10 cellular contexts compared by ENCODE assay signal in the genomic region with DNA sequence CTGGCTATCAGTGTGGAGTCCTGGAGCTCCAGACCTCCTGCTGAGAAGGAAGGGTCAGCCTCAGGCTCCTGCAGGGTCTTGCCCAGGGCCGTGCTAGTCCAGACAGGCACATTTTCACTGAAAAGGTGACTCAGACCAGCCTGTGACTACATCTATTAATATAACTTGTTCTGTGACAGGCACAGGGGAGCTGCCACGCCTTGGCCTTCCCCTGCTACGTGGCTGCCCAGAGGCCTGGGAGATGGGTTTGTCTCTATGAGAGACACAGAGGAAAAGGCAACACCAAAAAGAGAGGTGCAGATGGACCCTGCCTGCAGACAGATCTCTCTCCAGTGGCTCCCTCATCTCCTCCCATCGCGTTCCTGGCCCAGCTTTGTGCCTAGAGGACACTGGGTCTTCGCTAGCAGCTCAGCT. TPM values are rescaled to one million over a fixed set of nuclear protein-coding genes. Genes with fewer than 3 reads are reported as not detected.
DNase-seq lines count a peak whose midpoint lies in the region; ATAC-seq, FAIRE-seq and TF ChIP-seq lines count a peak whose summit lies in the region.
"Not testable (repeated sequence)": the region's sequence is repeated elsewhere in the genome, so short reads cannot be mapped to it uniquely, and the experiment has no call there.
"Had no signal": no experiment of that assay in that cellular context is flagged by ENCODE, and none has a peak within 500 bp of the region (broad histone marks: within the 10 kb centered on the region; RNA-seq: fewer than 3 reads in every experiment).

No MANE protein-coding gene starts in this region.

- ATAC-seq in heart right ventricle, result peak in 5 of 8 donors; percentile 23 to 57 (median 34)

- H4K8ac ChIP-seq in mesenchymal stem cell (ENCODE audit: low read length), result not testable (repeated sequence)

- not testable (repeated sequence) for H3K18ac ChIP-seq in mesenchymal stem cell (ENCODE audit: low read depth in 1 of 2, low read length in 2 of 2)

- not testable (repeated sequence) for H3K9me3 ChIP-seq in Caco-2; adrenal gland (replicated peaks in 1 of 3); esophagus (ENCODE audit: control insufficient read depth in 2 of 2, insufficient read depth in 1 of 2, low read depth in 1 of 2, low read length in 1 of 2); heart right ventricle; mesenchymal stem cell (ENCODE audit: control insufficient read depth, low read length)

- not testable (repeated sequence) for H3K27me3 Mint-ChIP-seq in Caco-2 (ENCODE audit: insufficient read depth, unreplicated experiment)

- POLR2A ChIA-PET in Caco-2 (lab: Charles Lee), result not testable (repeated sequence)

- not testable (repeated sequence) for H3K79me1 ChIP-seq in mesenchymal stem cell (replicated peaks; ENCODE audit: low read length, poor library complexity, severe bottlenecking)

- not testable (repeated sequence) for DNase-seq in Caco-2, heart right ventricle, mesenchymal stem cell
- peak; percentile 5 for DNase-seq in HT1080 (ENCODE audit: low read depth)
- peak; percentile 46 for DNase-seq in RCC 7860 (ENCODE audit: low spot score)
- DNase-seq in adrenal gland, result peak in 4 of 7 donors; percentile 19 to 45 (median 34)
- peak; percentile 65 for DNase-seq in ureter (ENCODE audit: low spot score)

- not testable (repeated sequence) for H3K9me3 Mint-ChIP-seq in Caco-2 (ENCODE audit: unreplicated experiment)

- not testable (repeated sequence) for H2BK5ac ChIP-seq in mesenchymal stem cell (ENCODE audit: low read depth, low read length, poor library complexity, severe bottlenecking)

- H3K4me1 Mint-ChIP-seq in Caco-2 (ENCODE audit: low read depth, unreplicated experiment), result not testable (repeated sequence)

- not testable (repeated sequence) for H3K9ac ChIP-seq in mesenchymal stem cell (ENCODE audit: low read length)

- not testable (repeated sequence) for H2BK120ac ChIP-seq in mesenchymal stem cell (ENCODE audit: low read depth, low read length)

- H2BK12ac ChIP-seq in mesenchymal stem cell (ENCODE audit: low read length in 2 of 2), result not testable (repeated sequence)

- not testable (repeated sequence) for H4K91ac ChIP-seq in mesenchymal stem cell (ENCODE audit: low read length)

- FAIRE-seq in RCC 7860 (lab: Jason Lieb, UNC), result not testable (repeated sequence)

- not testable (repeated sequence) for H2AFZ ChIP-seq in mesenchymal stem cell (ENCODE audit: low read depth, low read length)

- H3K27ac ChIP-seq in adrenal gland, heart right ventricle: not testable (repeated sequence)
- H3K27ac ChIP-seq in esophagus (ENCODE audit: low read depth in 2 of 2, low read length in 1 of 2) (peak overlapping the region; percentile 21 to 81), mesenchymal stem cell (ENCODE audit: low read length, poor library complexity, severe bottlenecking) (peak overlapping the region; percentile 47)

- CTCF ChIA-PET in Caco-2 (lab: Charles Lee), result not testable (repeated sequence)

- not testable (repeated sequence) for H3K4me2 ChIP-seq in mesenchymal stem cell (ENCODE audit: low read length, poor library complexity, severe bottlenecking)

- H3K4me3 Mint-ChIP-seq in Caco-2 (ENCODE audit: unreplicated experiment), result not testable (repeated sequence)

- not testable (repeated sequence) for H3K4me3 ChIP-seq in Caco-2 (ENCODE audit: low read depth, low read length); adrenal gland; esophagus (ENCODE audit: low read depth in 1 of 2, low read length in 2 of 2); heart right ventricle; mesenchymal stem cell (ENCODE audit: insufficient read depth in 1 of 2, low read depth in 1 of 2, low read length in 2 of 2)

- BruUV-seq in Caco-2 (replicated peaks; lab: Mats Ljungman, UMichigan), result TSS peak; percentile 96

- not testable (repeated sequence) for H3K36me3 Mint-ChIP-seq in Caco-2 (ENCODE audit: insufficient read depth, unreplicated experiment)

- H3K4me1 ChIP-seq in Caco-2; adrenal gland (replicated peaks in 1 of 2); esophagus (ENCODE audit: control insufficient read depth in 2 of 2, insufficient read depth in 2 of 2, low read length in 1 of 2); heart right ventricle; mesenchymal stem cell (ENCODE audit: control insufficient read depth, insufficient read depth, low read depth, low read length): not testable (repeated sequence)

- H3K14ac ChIP-seq in mesenchymal stem cell (ENCODE audit: low read length in 2 of 2), result not testable (repeated sequence)

- not testable (repeated sequence) for H3K27ac Mint-ChIP-seq in Caco-2 (ENCODE audit: unreplicated experiment)

- not testable (repeated sequence) for H3K23ac ChIP-seq in mesenchymal stem cell (ENCODE audit: low read length in 2 of 2)

- intact Hi-C loops in Caco-2 (cut with micrococcal nuclease; ENCODE audit: unreplicated experiment); adrenal gland (cut with DNase I); heart right ventricle (cut with DNase I): not testable (repeated sequence)

- 79 to 100% (median 91%) methylated on average over 1 to 5 of the region's 6 CpGs for WGBS in adrenal gland, 4 donors
- 44 to 67% methylated on average over 5 of the region's 6 CpGs for WGBS in esophagus, 2 donors
- WGBS in heart right ventricle, 2 donors, result 74 to 83% methylated on average over 5 of the region's 6 CpGs
- WGBS in mesenchymal stem cell, result 100% methylated on average over 2 of the region's 6 CpGs

- not testable (repeated sequence) for TF ChIP-seq CTCF in Caco-2 (IDR thresholded peaks at IDR 0.05; ENCODE audit: insufficient read depth in 1 of 2, low read depth in 1 of 2, low read length in 1 of 2, severe bottlenecking in 1 of 2, unreplicated experiment in 1 of 2); adrenal gland (IDR thresholded peaks at IDR 0.05); heart right ventricle (IDR thresholded peaks at IDR 0.05)

- TF ChIP-seq POLR2A in adrenal gland (IDR thresholded peaks at IDR 0.05), result not testable (repeated sequence)

- not testable (repeated sequence) for H3K4ac ChIP-seq in mesenchymal stem cell (ENCODE audit: low read depth in 1 of 2, low read length in 2 of 2)

- H3K36me3 ChIP-seq in Caco-2 (ENCODE audit: control insufficient read depth, insufficient read depth, low read length); adrenal gland (replicated peaks in 1 of 2); esophagus (ENCODE audit: control insufficient read depth in 2 of 2, insufficient read depth in 2 of 2, low read length in 1 of 2); heart right ventricle; mesenchymal stem cell (ENCODE audit: control insufficient read depth in 1 of 2, insufficient read depth in 2 of 2, low read depth in 1 of 2, low read length in 2 of 2): not testable (repeated sequence)

- not testable (repeated sequence) for H2AK5ac ChIP-seq in mesenchymal stem cell (ENCODE audit: low read length, severe bottlenecking)

- H2BK15ac ChIP-seq in mesenchymal stem cell (ENCODE audit: low read depth, poor library complexity, severe bottlenecking), result not testable (repeated sequence)

- H3K27me3 ChIP-seq in Caco-2 (replicated peaks; ENCODE audit: control insufficient read depth, insufficient read depth, low read length); adrenal gland; esophagus (ENCODE audit: control insufficient read depth in 1 of 2, insufficient read depth in 2 of 2, low read length in 2 of 2); heart right ventricle; mesenchymal stem cell (ENCODE audit: control insufficient read depth in 1 of 2, insufficient read depth in 1 of 2, low read length in 2 of 2): not testable (repeated sequence)

RNA-seq across cellular contexts. Expression of a gene that starts 2.1 kb away (rescaled TPM):
- 14.1 and 20.9 TPM in 2 replicates for total RNA-seq in Caco-2 (2022)
- 0.23 and 0.88 TPM in 2 replicates for total RNA-seq in HT1080 (2014; rRNA removed; shearing (Covaris generic))
- 1.2 and 1.6 TPM in 2 replicates for polyA plus RNA-seq in HT1080 (2015; cell fraction: cytosol; rRNA removed)
- polyA plus RNA-seq in HT1080 (2015; cell fraction: nucleus; rRNA removed), result 3.2 and 5.1 TPM in 2 replicates
- 1 to 10 TPM in 4 of 8 donors, under 1 TPM in 2, not detected in 2; 0.42 to 2.2 (median 1.3) TPM for total RNA-seq in adrenal gland
- polyA plus RNA-seq in adrenal gland, result under 1 TPM; 0.33 to 0.81 (median 0.56) TPM
- 100 to 1,000 TPM; 250 to 261 TPM for polyA plus RNA-seq in esophagus
- total RNA-seq in heart right ventricle, result 1 to 10 TPM in 1 of 10 donors, under 1 TPM in 2, not detected in 7; 0.37 to 1.2 (median 0.44) TPM
- under 1 TPM in 1 of 2 donors, not detected in 1; 0.09 TPM for polyA plus RNA-seq in heart right ventricle
- 0.14 TPM for polyA plus RNA-seq in mesenchymal stem cell (2013, experiment 1 of 2)
- 0.22 TPM for polyA plus RNA-seq in mesenchymal stem cell (2013, experiment 2 of 2)
- total RNA-seq in ureter, result 137 TPM
- total RNA-seq: CD8-positive, alpha-beta memory T cell; OCI-LY7 had no signal
- polyA plus RNA-seq: CD8-positive, alpha-beta memory T cell had no signal

RNA-seq across cellular contexts. Expression of a gene that starts 9.7 kb away (rescaled TPM):
- total RNA-seq in Caco-2 (2022), result not detected in 2 replicates
- not detected in 2 replicates for total RNA-seq in HT1080 (2014; rRNA removed; shearing (Covaris generic))
- not detected in 2 replicates for polyA plus RNA-seq in HT1080 (2015; cell fraction: cytosol; rRNA removed)
- not detected in 2 replicates for polyA plus RNA-seq in HT1080 (2015; cell fraction: nucleus; rRNA removed)
- not detected for total RNA-seq in adrenal gland
- not detected for polyA plus RNA-seq in adrenal gland
- polyA plus RNA-seq in esophagus, result 100 to 1,000 TPM in 1 of 2 donors, 1 to 10 TPM in 1; 6.3 to 123 TPM
- not detected for total RNA-seq in heart right ventricle
- polyA plus RNA-seq in heart right ventricle, result not detected
- polyA plus RNA-seq in mesenchymal stem cell (2013, experiment 1 of 2), result not detected
- not detected for polyA plus RNA-seq in mesenchymal stem cell (2013, experiment 2 of 2)
- total RNA-seq in ureter, result not detected
- total RNA-seq: CD8-positive, alpha-beta memory T cell; OCI-LY7 had no signal
- polyA plus RNA-seq: CD8-positive, alpha-beta memory T cell had no signal

RNA-seq across cellular contexts. Expression of a gene that starts 41.7 kb away (rescaled TPM):
- total RNA-seq in Caco-2 (2022) (20.7 and 26.1 TPM in 2 replicates), adrenal gland (10 to 100 TPM in 2 of 8 donors, 1 to 10 TPM in 5, under 1 TPM in 1; 0.24 to 12.2 (median 5.1) TPM), heart right ventricle (1 to 10 TPM; 1.4 to 4.1 (median 2.4) TPM), ureter (23.5 TPM)
- total RNA-seq in HT1080 (2014; rRNA removed; shearing (Covaris generic)), result 4.3 and 4.4 TPM in 2 replicates
- polyA plus RNA-seq in HT1080 (2015; cell fraction: cytosol; rRNA removed), result 3.5 and 3.8 TPM in 2 replicates
- polyA plus RNA-seq in HT1080 (2015; cell fraction: nucleus; rRNA removed), result 41.1 and 41.7 TPM in 2 replicates
- polyA plus RNA-seq in adrenal gland (10 to 100 TPM in 2 of 3 donors, 1 to 10 TPM in 1; 5.8 to 35.6 (median 18.2) TPM), esophagus (10 to 100 TPM in 1 of 2 donors, 1 to 10 TPM in 1; 3.7 to 19.8 TPM), heart right ventricle (10 to 100 TPM in 1 of 2 donors, 1 to 10 TPM in 1; 2.4 to 24.7 TPM)
- 3.1 TPM for polyA plus RNA-seq in mesenchymal stem cell (2013, experiment 1 of 2)
- 2.6 TPM for polyA plus RNA-seq in mesenchymal stem cell (2013, experiment 2 of 2)
